ENCODE assay signal across 12 cellular contexts in genomic region chr1:37901191-37901892, GRCh38. TPM values are rescaled to one million over a fixed set of nuclear protein-coding genes. Genes with fewer than 3 reads are reported as not detected.
DNase-seq lines count a peak whose midpoint lies in the region; ATAC-seq and TF ChIP-seq lines count a peak whose summit lies in the region.
"Had no signal": no experiment of that assay in that cellular context is flagged by ENCODE, and none has a peak within 500 bp of the region (broad histone marks: within the 10 kb centered on the region; RNA-seq: fewer than 3 reads in every experiment).

No MANE protein-coding gene starts in this region.

- no peaks in the 10 kb centered on the region for H3K27me3 ChIP-seq in OCI-LY1 (ENCODE audit: insufficient read depth, low read length)

- no peaks in the 10 kb centered on the region for H3K27me3 Mint-ChIP-seq in osteocyte (ENCODE audit: unreplicated experiment)
- H3K27me3 Mint-ChIP-seq: type B pancreatic cell had no signal

- peak; percentile 46 to 73 for ATAC-seq in activated CD4-positive, CD25-positive, alpha-beta regulatory T cell treated with anti-CD3 and anti-CD28 coated beads, Interleukin-2, amount 50 U/mL, for 24 hours
- ATAC-seq in HG02588 (IDR thresholded peaks at IDR 0.05; ENCODE audit: unreplicated experiment): peak; percentile 73
- peak; percentile 57 for ATAC-seq in stimulated activated effector memory CD8-positive, alpha-beta T cell treated with anti-CD3 and anti-CD28 coated beads, Interleukin-12 subunit alpha, Interleukin-12 subunit beta, amount 100 ng/mL, for 72 hours

- no peaks in the 10 kb centered on the region for H4K20me1 ChIP-seq in OCI-LY1 (ENCODE audit: insufficient read depth, low read length)

- DNase-seq in activated CD4-positive, CD25-positive, alpha-beta regulatory T cell treated with anti-CD3 and anti-CD28 coated beads, Interleukin-2, amount 50 U/mL, for 72 hours: no peak
- DNase-seq in stimulated activated effector memory CD8-positive, alpha-beta T cell treated with anti-CD3 and anti-CD28 coated beads, Interleukin-12 subunit alpha, Interleukin-12 subunit beta, amount 100 ng/mL, for 72 hours (ENCODE audit: low spot score in 2 of 2): no peak
- DNase-seq in retina: no peak
- no peak for DNase-seq in NCI-H1694 (lab: John Stamatoyannopoulos, UW)
- no peak for DNase-seq in osteocyte (ENCODE audit: extremely low spot score, unreplicated experiment)
- DNase-seq: effector CD8-positive, alpha-beta T cell had no signal

- no peak overlapping the region for H3K4me3 ChIP-seq in OCI-LY1 (ENCODE audit: low read depth, low read length, poor library complexity, severe bottlenecking)
- H3K4me3 ChIP-seq: skin epidermis had no signal

- peaks cover 21% of the 10 kb centered on the region for H3K4me1 Mint-ChIP-seq in stimulated activated effector memory CD8-positive, alpha-beta T cell treated with anti-CD3 and anti-CD28 coated beads, Interleukin-12 subunit alpha, Interleukin-12 subunit beta, amount 100 ng/mL, for 72 hours
- H3K4me1 Mint-ChIP-seq in osteocyte (ENCODE audit: unreplicated experiment): no peaks in the 10 kb centered on the region

- H3K36me3 ChIP-seq in OCI-LY1 (ENCODE audit: insufficient read depth, low read length): peaks cover 32% of the 10 kb centered on the region

- no peaks in the 10 kb centered on the region for H3F3A ChIP-seq in OCI-LY1 (ENCODE audit: insufficient read depth, low read length)

- H3K27ac Mint-ChIP-seq in stimulated activated effector memory CD8-positive, alpha-beta T cell treated with anti-CD3 and anti-CD28 coated beads, Interleukin-12 subunit alpha, Interleukin-12 subunit beta, amount 100 ng/mL, for 72 hours: peak overlapping the region; percentile 92
- no peak overlapping the region for H3K27ac Mint-ChIP-seq in osteocyte (ENCODE audit: unreplicated experiment)
- H3K27ac Mint-ChIP-seq: type B pancreatic cell had no signal

- TF ChIP-seq CTCF in OCI-LY1 (IDR thresholded peaks at IDR 0.05; ENCODE audit: low read length) (no peak), osteocyte (IDR thresholded peaks at IDR 0.05) (no peak)

- H2AFZ ChIP-seq in OCI-LY1 (ENCODE audit: low read length): no peak overlapping the region

- H3K4me1 ChIP-seq in OCI-LY1 (ENCODE audit: insufficient read depth, low read length, severe bottlenecking): peaks cover 8% of the 10 kb centered on the region

- H3K79me2 ChIP-seq in OCI-LY1 (ENCODE audit: insufficient read depth, low read length): peaks cover 5% of the 10 kb centered on the region; the same call in 1 of the 2 replicates

- H3K9me2 ChIP-seq in OCI-LY1 (ENCODE audit: low read depth, low read length): no peaks in the 10 kb centered on the region

- peak overlapping the region; percentile 42 for H3K4me3 Mint-ChIP-seq in stimulated activated effector memory CD8-positive, alpha-beta T cell treated with anti-CD3 and anti-CD28 coated beads, Interleukin-12 subunit alpha, Interleukin-12 subunit beta, amount 100 ng/mL, for 72 hours
- H3K4me3 Mint-ChIP-seq in osteocyte (ENCODE audit: unreplicated experiment): no peak overlapping the region
- H3K4me3 Mint-ChIP-seq: type B pancreatic cell had no signal

- H3K27ac ChIP-seq in OCI-LY1 (ENCODE audit: low read depth, low read length, poor library complexity, severe bottlenecking): peak overlapping the region; percentile 40
- H3K27ac ChIP-seq: KMS-11 had no signal

- H3K4me2 ChIP-seq in OCI-LY1 (ENCODE audit: low read length): no peak overlapping the region
- H3K4me2 ChIP-seq: KMS-11 had no signal

- peaks cover 41% of the 10 kb centered on the region for H3K36me3 Mint-ChIP-seq in stimulated activated effector memory CD8-positive, alpha-beta T cell treated with anti-CD3 and anti-CD28 coated beads, Interleukin-12 subunit alpha, Interleukin-12 subunit beta, amount 100 ng/mL, for 72 hours
- H3K36me3 Mint-ChIP-seq in osteocyte (ENCODE audit: unreplicated experiment): peaks cover 22% of the 10 kb centered on the region
- H3K36me3 Mint-ChIP-seq: type B pancreatic cell had no signal

- no peaks in the 10 kb centered on the region for H3K9me3 Mint-ChIP-seq in stimulated activated effector memory CD8-positive, alpha-beta T cell treated with anti-CD3 and anti-CD28 coated beads, Interleukin-12 subunit alpha, Interleukin-12 subunit beta, amount 100 ng/mL, for 72 hours
- H3K9me3 Mint-ChIP-seq in osteocyte (ENCODE audit: unreplicated experiment): no peaks in the 10 kb centered on the region
- H3K9me3 Mint-ChIP-seq: type B pancreatic cell had no signal

- H3K9ac ChIP-seq in OCI-LY1 (ENCODE audit: low read length): no peak overlapping the region
- H3K9ac ChIP-seq: KMS-11 had no signal

- peaks cover 4% of the 10 kb centered on the region; the same call in 1 of the 2 replicates for H3K9me3 ChIP-seq in OCI-LY1 (ENCODE audit: low read length)

RNA-seq across cellular contexts. Expression of gene MTF1, which starts 42.0 kb away (rescaled TPM):
- 14.3 and 16.9 TPM in 2 replicates for total RNA-seq in osteocyte

RNA-seq across cellular contexts. Expression of gene INPP5B, which starts 45.5 kb away (rescaled TPM):
- 36.2 and 36.5 TPM in 2 replicates for total RNA-seq in osteocyte
